8 cellular contexts compared by ENCODE assay signal in genomic region chr10:118850418-118851061, GRCh38.
DNase-seq lines count a peak whose midpoint lies in the region; ATAC-seq lines count a peak whose summit lies in the region.

No MANE protein-coding gene starts in this region.

- no peaks in the 10 kb centered on the region for H3K27me3 ChIP-seq in CD4-positive, alpha-beta memory T cell (ENCODE audit: insufficient read depth, low read length)

- H3K27ac Mint-ChIP-seq in CD4-positive, alpha-beta memory T cell: no peak overlapping the region

- H3K36me3 Mint-ChIP-seq in CD4-positive, alpha-beta memory T cell: no peaks in the 10 kb centered on the region

- H3K4me3 ChIP-seq in CD4-positive, alpha-beta memory T cell (ENCODE audit: low read length in 2 of 2): no peak overlapping the region

- intact Hi-C loops in CD4-positive, alpha-beta memory T cell (cut with micrococcal nuclease): loop anchor here (1.0 kb wide), 1 partner anchor 129 kb away; no protein-coding TSS in a partner anchor

- peaks cover 0 to 2% (median 0%) of the 10 kb centered on the region in 8 donors for H3K9me3 Mint-ChIP-seq in CD4-positive, alpha-beta memory T cell

- POLR2A ChIA-PET in CD4-positive, alpha-beta memory T cell (lab: Charles Lee; ENCODE audit: partially characterized antibody): no interaction called here

- DNase-seq in CD4-positive, alpha-beta memory T cell: peak; percentile 25 to 62 (median 30)
- peak; percentile 50 for DNase-seq in NCI-H2196 (lab: John Stamatoyannopoulos, UW; ENCODE audit: unreplicated experiment)
- DNase-seq in activated CD4-positive, alpha-beta T cell treated with anti-CD3 and anti-CD28 coated beads for 48 hours: peak; percentile 91
- DNase-seq in effector CD4-positive, alpha-beta T cell: peak; percentile 47
- DNase-seq in myocyte (ENCODE audit: low read depth): peak; percentile 64
- DNase-seq in stimulated activated naive CD4-positive, alpha-beta T cell treated with Interleukin-2 at 50 U/mL for 16 hours (lab: John Stamatoyannopoulos, UW): peak; percentile 58

- no peaks in the 10 kb centered on the region for H3K4me1 ChIP-seq in CD4-positive, alpha-beta memory T cell (ENCODE audit: insufficient read depth, low read length)

- H3K9me3 ChIP-seq in CD4-positive, alpha-beta memory T cell (ENCODE audit: control insufficient read depth in 1 of 2, low read length in 2 of 2): no peaks in the 10 kb centered on the region

- no peaks in the 10 kb centered on the region for H3K36me3 ChIP-seq in CD4-positive, alpha-beta memory T cell (ENCODE audit: insufficient read depth, low read length)

- H3K4me1 Mint-ChIP-seq in CD4-positive, alpha-beta memory T cell: no peaks in the 10 kb centered on the region

- H3K4me3 Mint-ChIP-seq in CD4-positive, alpha-beta memory T cell: no peak overlapping the region

- ATAC-seq in GM21723 (IDR thresholded peaks at IDR 0.05; ENCODE audit: unreplicated experiment) (peak; percentile 62), HG02970 (IDR thresholded peaks at IDR 0.05; ENCODE audit: low FRiP score, unreplicated experiment) (no peak)

- CTCF ChIA-PET in CD4-positive, alpha-beta memory T cell (lab: Charles Lee; ENCODE audit: partially characterized antibody): interaction anchor here (0.8 to 1.2 kb wide), 3 partner anchors 8 to 282 kb away, joined by 3 to 7 read pairs (median 4); no protein-coding TSS in a partner anchor

- peaks cover 2 to 8% of the 10 kb centered on the region in 2 donors for H3K27me3 Mint-ChIP-seq in CD4-positive, alpha-beta memory T cell

- no peak overlapping the region for H3K27ac ChIP-seq in CD4-positive, alpha-beta memory T cell (ENCODE audit: low read depth, low read length)

Comparison
In these comparisons a context has a peak if more than half of its experiments do, and no peak if none do; other contexts are left out.
1. DNase-seq: peak in every context shown above with its lines; median percentile 91 in activated CD4-positive, alpha-beta T cell treated with anti-CD3 and anti-CD28 coated beads for 48 hours; 64 in myocyte; 58 in stimulated activated naive CD4-positive, alpha-beta T cell treated with Interleukin-2 at 50 U/mL for 16 hours; 50 in NCI-H2196; 47 in effector CD4-positive, alpha-beta T cell; 30 in CD4-positive, alpha-beta memory T cell.